8 cellular contexts compared by ENCODE assay signal in genomic region chr12:47797432-47797831, GRCh38. TPM values are rescaled to one million over a fixed set of nuclear protein-coding genes. Genes with fewer than 3 reads are reported as not detected.
DNase-seq lines count a peak whose midpoint lies in the region; ATAC-seq and TF ChIP-seq lines count a peak whose summit lies in the region.

No MANE protein-coding gene starts in this region.

- no peaks in the 10 kb centered on the region for H3K9me3 Mint-ChIP-seq in activated naive CD8-positive, alpha-beta T cell (ENCODE audit: low read depth)

- peaks cover 54% of the 10 kb centered on the region for H4K20me1 ChIP-seq in IMR-90 (ENCODE audit: insufficient read depth, low read length)

- POLR2A ChIA-PET in IMR-90 (lab: Charles Lee; ENCODE audit: unreplicated experiment), result no interaction called here

- no peak for TF ChIP-seq POLR2A in IMR-90 (IDR thresholded peaks at IDR 0.05; ENCODE audit: low read depth, low read length)

- H4K91ac ChIP-seq in IMR-90 (ENCODE audit: insufficient read depth, low read depth, low read length), result no peak overlapping the region

- H3K27ac ChIP-seq in IMR-90 (ENCODE audit: insufficient read depth, low read length), result no peak overlapping the region

- no peak overlapping the region for H3K14ac ChIP-seq in IMR-90 (replicated peaks; ENCODE audit: low read depth, low read length)

- H3K27me3 Mint-ChIP-seq in activated naive CD8-positive, alpha-beta T cell, result no peaks in the 10 kb centered on the region

- in situ Hi-C loops in IMR-90 (cut with MboI; ENCODE audit: low sequenced_read_pairs), result no loop called here

- peak overlapping the region; percentile 54 for H3K4me3 Mint-ChIP-seq in activated naive CD8-positive, alpha-beta T cell

- H3K9me1 ChIP-seq in IMR-90 (ENCODE audit: insufficient read depth, low read length), result peaks cover 9% of the 10 kb centered on the region; the same call in 1 of the 2 replicates

- TF ChIP-seq CTCF in IMR-90 (conservative IDR thresholded peaks at IDR 0.05; ENCODE audit: low read depth, low read length) (peak; percentile 34), mucosa of descending colon (IDR thresholded peaks at IDR 0.05) (no peak)

- no TSS peak for BruUV-seq in IMR-90 (replicated peaks; lab: Mats Ljungman, UMichigan)

- H2BK120ac ChIP-seq in IMR-90 (ENCODE audit: low read depth, low read length), result no peak overlapping the region

- peak; percentile 55 for TF ChIP-seq RAD21 in IMR-90 (IDR thresholded peaks at IDR 0.05; ENCODE audit: low read length)

- ATAC-seq in IMR-90 (ENCODE audit: low read depth), result peak; percentile 48; the same call in 1 of the 2 replicates
- ATAC-seq in mucosa of descending colon, result peak; percentile 46

- no peak overlapping the region for H2AK5ac ChIP-seq in IMR-90 (ENCODE audit: low read depth, low read length)

- no peak overlapping the region for H3K18ac ChIP-seq in IMR-90 (ENCODE audit: low read depth, low read length)

- H4K8ac ChIP-seq in IMR-90 (ENCODE audit: low read depth in 2 of 2, low read length in 2 of 2), result no peak overlapping the region

- 84% methylated on average over 6 of the region's 10 CpGs; no CpG with 5 or more reads in 1 of the 2 experiments for WGBS in IMR-90 (ENCODE audit: extremely low coverage in 2 of 2, insufficient read length in 1 of 2), 2 experiments

- H3K36me3 Mint-ChIP-seq in activated naive CD8-positive, alpha-beta T cell, result peaks cover 4% of the 10 kb centered on the region

- H3K9ac ChIP-seq in IMR-90 (ENCODE audit: low read depth, low read length), result no peak overlapping the region

- peaks cover 19 to 54% of the 10 kb centered on the region in 2 experiments for H3K79me1 ChIP-seq in IMR-90 (ENCODE audit: low read depth in 1 of 2, low read length in 2 of 2)

- H2AK9ac ChIP-seq in IMR-90 (replicated peaks; ENCODE audit: low read depth, low read length, poor library complexity), result no peak overlapping the region

- H3K56ac ChIP-seq in IMR-90 (ENCODE audit: extremely low read depth, insufficient read depth, low read length), result no peak overlapping the region

- H3K4ac ChIP-seq in IMR-90 (ENCODE audit: low read depth, low read length), result no peak overlapping the region

- H3K9me3 ChIP-seq in IMR-90 (ENCODE audit: control insufficient read depth, insufficient read depth, low read length) (no peaks in the 10 kb centered on the region), mucosa of descending colon (no peaks in the 10 kb centered on the region)

- peak; percentile 8 to 39 for DNase-seq in SHP77 (lab: John Stamatoyannopoulos, UW)
- no peak for DNase-seq in SHP77 treated with DMSO at 0.1 percent for 48 hours (lab: John Stamatoyannopoulos, UW)
- no peak for DNase-seq in IMR-90
- DNase-seq in mucosa of descending colon, result peak in 1 of 3 donors; percentile 47
- DNase-seq in NCI-H1048 (lab: John Stamatoyannopoulos, UW), result no peak
- DNase-seq in globus pallidus (ENCODE audit: low spot score), result no peak
- DNase-seq in NCI-H226, result no peak

- intact Hi-C loops in IMR-90 (cut with micrococcal nuclease) (loop anchor here (1.0 kb wide), 1 partner anchor 40 kb away; no protein-coding TSS in a partner anchor), mucosa of descending colon (cut with DNase I, micrococcal nuclease) (loop anchor here in 1 of 2 donors (5.0 kb wide), 1 partner anchor 45 kb away; no protein-coding TSS in a partner anchor)

- peaks cover 14% of the 10 kb centered on the region; the same call in 1 of the 2 replicates for H3K4me1 ChIP-seq in IMR-90 (ENCODE audit: control insufficient read depth, insufficient read depth, low read length)
- peaks cover 3% of the 10 kb centered on the region for H3K4me1 ChIP-seq in mucosa of descending colon (ENCODE audit: low read depth)

- no peak overlapping the region for H2AFZ ChIP-seq in IMR-90 (replicated peaks; ENCODE audit: low read length, poor library complexity)

- H3K23ac ChIP-seq in IMR-90 (ENCODE audit: low read depth, low read length), result no peak overlapping the region

- no peak overlapping the region for H4K5ac ChIP-seq in IMR-90 (ENCODE audit: low read depth, low read length)

- CTCF ChIA-PET in IMR-90 (lab: Yijun Ruan, JAX), result interaction anchor here (1.0 kb wide), 1 partner anchor 40 kb away, joined by 3 read pairs; no protein-coding TSS in a partner anchor

- dilution Hi-C loops in IMR-90 (cut with HindIII; ENCODE audit: low sequenced_read_pairs, unreplicated experiment), result no loop called here

- H3K4me2 ChIP-seq in IMR-90 (ENCODE audit: low read depth, low read length), result no peak overlapping the region

- no peak overlapping the region for H2BK15ac ChIP-seq in IMR-90 (ENCODE audit: low read depth, low read length)

- H2BK5ac ChIP-seq in IMR-90 (ENCODE audit: low read depth, low read length, poor library complexity, severe bottlenecking), result no peak overlapping the region

- peaks cover 40% of the 10 kb centered on the region for H3K4me1 Mint-ChIP-seq in activated naive CD8-positive, alpha-beta T cell (ENCODE audit: low read depth)

- peak overlapping the region; percentile 87 for H3K27ac Mint-ChIP-seq in activated naive CD8-positive, alpha-beta T cell

- H3K27me3 ChIP-seq in IMR-90 (ENCODE audit: control insufficient read depth, insufficient read depth, low read length), result no peaks in the 10 kb centered on the region

- peaks cover 55% of the 10 kb centered on the region for H3K36me3 ChIP-seq in IMR-90 (ENCODE audit: control insufficient read depth, insufficient read depth, low read length)
- H3K36me3 ChIP-seq in mucosa of descending colon (ENCODE audit: low read depth), result no peaks in the 10 kb centered on the region

- no peak overlapping the region for H2BK20ac ChIP-seq in IMR-90 (ENCODE audit: low read depth, low read length)

- H3K4me3 ChIP-seq in IMR-90 (ENCODE audit: insufficient read depth, low read depth, low read length) (no peak overlapping the region), mucosa of descending colon (no peak overlapping the region)

TF ChIP-seq in IMR-90, 13 proteins besides CTCF, POLR2A, EP300 and RAD21:
- TF ChIP-seq CEBPB (IDR thresholded peaks at IDR 0.05; ENCODE audit: low read depth, low read length), result no peak
- TF ChIP-seq SMC3 (IDR thresholded peaks at IDR 0.05; ENCODE audit: low read depth, low read length), result peak; percentile 50

RNA-seq across cellular contexts. Expression of gene HDAC7, which starts 22.3 kb away (rescaled TPM):
- 10.4 and 10.6 TPM in 2 replicates for total RNA-seq in IMR-90 (2012; rRNA removed)
- 64.7 and 65.1 TPM in 2 replicates for polyA plus RNA-seq in IMR-90 (2012; rRNA removed)
- 51.5 and 60.5 TPM in 2 replicates for polyA plus RNA-seq in IMR-90 (2012; cell fraction: cytosol; rRNA removed)
- 183 and 377 TPM in 2 replicates for polyA plus RNA-seq in IMR-90 (2012; cell fraction: nucleus; rRNA removed; ENCODE audit: low replicate concordance)
- total RNA-seq in mucosa of descending colon, result 10 to 100 TPM; 19.5 to 67.4 (median 33.2) TPM

RNA-seq across cellular contexts. Expression of gene SLC48A1, which starts 24.4 kb away (rescaled TPM):
- total RNA-seq in IMR-90 (2012; rRNA removed) (4.4 and 4.8 TPM in 2 replicates), mucosa of descending colon (10 to 100 TPM; 17.2 to 35.4 (median 19.1) TPM)
- 5.9 and 6.0 TPM in 2 replicates for polyA plus RNA-seq in IMR-90 (2012; rRNA removed)
- polyA plus RNA-seq in IMR-90 (2012; cell fraction: cytosol; rRNA removed), result 4.1 and 10.3 TPM in 2 replicates
- polyA plus RNA-seq in IMR-90 (2012; cell fraction: nucleus; rRNA removed; ENCODE audit: low replicate concordance), result 10.0 and 10.3 TPM in 2 replicates

RNA-seq across cellular contexts. Expression of gene RAPGEF3, which starts 38.8 kb away (rescaled TPM):
- total RNA-seq in IMR-90 (2012; rRNA removed) (0.83 and 1.3 TPM in 2 replicates), mucosa of descending colon (10 to 100 TPM in 2 of 3 donors, 1 to 10 TPM in 1; 9.5 to 15.6 (median 11.4) TPM)
- 2.0 and 2.9 TPM in 2 replicates for polyA plus RNA-seq in IMR-90 (2012; rRNA removed)
- polyA plus RNA-seq in IMR-90 (2012; cell fraction: cytosol; rRNA removed), result 1.7 TPM in 2 replicates
- polyA plus RNA-seq in IMR-90 (2012; cell fraction: nucleus; rRNA removed; ENCODE audit: low replicate concordance), result 11.2 and 11.8 TPM in 2 replicates

Comparison
In these comparisons a context has a peak if more than half of its experiments do, and no peak if none do; other contexts are left out.
1. DNase-seq: peak in SHP77 (2 of 2); none in SHP77 treated with DMSO at 0.1 percent for 48 hours (single experiment), IMR-90 (single experiment), NCI-H1048 (single experiment), globus pallidus (single experiment) and NCI-H226 (single experiment).